ENCODE assay signal across 2 cellular contexts in genomic region chr5:181111010-181111409, GRCh38.
TF ChIP-seq lines count a peak whose summit lies in the region.

No MANE protein-coding gene starts in this region.

TF ChIP-seq in K562, 482 proteins besides CTCF, POLR2A, EP300 and RAD21:
- TF ChIP-seq, protein P1, sequence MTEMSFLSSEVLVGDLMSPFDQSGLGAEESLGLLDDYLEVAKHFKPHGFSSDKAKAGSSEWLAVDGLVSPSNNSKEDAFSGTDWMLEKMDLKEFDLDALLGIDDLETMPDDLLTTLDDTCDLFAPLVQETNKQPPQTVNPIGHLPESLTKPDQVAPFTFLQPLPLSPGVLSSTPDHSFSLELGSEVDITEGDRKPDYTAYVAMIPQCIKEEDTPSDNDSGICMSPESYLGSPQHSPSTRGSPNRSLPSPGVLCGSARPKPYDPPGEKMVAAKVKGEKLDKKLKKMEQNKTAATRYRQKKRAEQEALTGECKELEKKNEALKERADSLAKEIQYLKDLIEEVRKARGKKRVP (CRISPR knock-in tag; IDR thresholded peaks at IDR 0.05): no peak
- TF ChIP-seq RBFOX2 (IDR thresholded peaks at IDR 0.05; ENCODE audit: low read depth, low read length): no peak
- no peak for TF ChIP-seq RAD51 (IDR thresholded peaks at IDR 0.05; ENCODE audit: borderline replicate concordance, low read depth)
- TF ChIP-seq DIDO1 (tag; IDR thresholded peaks at IDR 0.05; ENCODE audit: low read depth): no peak
- TF ChIP-seq ZKSCAN8 (CRISPR knock-in tag; IDR thresholded peaks at IDR 0.05): no peak
- no peak for TF ChIP-seq SREBF2 (CRISPR knock-in tag; IDR thresholded peaks at IDR 0.05)

TF ChIP-seq in WTC11, 78 proteins besides CTCF, POLR2A, EP300 and RAD21:
- TF ChIP-seq, protein P2, sequence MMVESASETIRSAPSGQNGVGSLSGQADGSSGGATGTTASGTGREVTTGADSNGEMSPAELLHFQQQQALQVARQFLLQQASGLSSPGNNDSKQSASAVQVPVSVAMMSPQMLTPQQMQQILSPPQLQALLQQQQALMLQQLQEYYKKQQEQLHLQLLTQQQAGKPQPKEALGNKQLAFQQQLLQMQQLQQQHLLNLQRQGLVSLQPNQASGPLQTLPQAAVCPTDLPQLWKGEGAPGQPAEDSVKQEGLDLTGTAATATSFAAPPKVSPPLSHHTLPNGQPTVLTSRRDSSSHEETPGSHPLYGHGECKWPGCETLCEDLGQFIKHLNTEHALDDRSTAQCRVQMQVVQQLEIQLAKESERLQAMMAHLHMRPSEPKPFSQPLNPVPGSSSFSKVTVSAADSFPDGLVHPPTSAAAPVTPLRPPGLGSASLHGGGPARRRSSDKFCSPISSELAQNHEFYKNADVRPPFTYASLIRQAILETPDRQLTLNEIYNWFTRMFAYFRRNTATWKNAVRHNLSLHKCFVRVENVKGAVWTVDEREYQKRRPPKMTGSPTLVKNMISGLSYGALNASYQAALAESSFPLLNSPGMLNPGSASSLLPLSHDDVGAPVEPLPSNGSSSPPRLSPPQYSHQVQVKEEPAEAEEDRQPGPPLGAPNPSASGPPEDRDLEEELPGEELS (CRISPR knock-in tag; IDR thresholded peaks at IDR 0.05): no peak
- TF ChIP-seq HMGXB4 (CRISPR knock-in tag; IDR thresholded peaks at IDR 0.05) (no peak), HMGA2 (CRISPR knock-in tag; IDR thresholded peaks at IDR 0.05) (no peak), GABPB1 (CRISPR knock-in tag; IDR thresholded peaks at IDR 0.05) (no peak), NFE2L1 (CRISPR knock-in tag; IDR thresholded peaks at IDR 0.05) (no peak), EMX1 (CRISPR knock-in tag; IDR thresholded peaks at IDR 0.05) (no peak), CREM (CRISPR knock-in tag; IDR thresholded peaks at IDR 0.05) (no peak), JAZF1 (CRISPR knock-in tag; IDR thresholded peaks at IDR 0.05) (no peak), MYBL2 (CRISPR knock-in tag; IDR thresholded peaks at IDR 0.05) (no peak)
